ENCODE assay signal across 20 cellular contexts in genomic region chr9:105511486-105511885, GRCh38.
"Had no signal": no experiment of that assay in that cellular context is flagged by ENCODE, and none has a peak within 500 bp of the region (broad histone marks: within the 10 kb centered on the region; RNA-seq: fewer than 3 reads in every experiment).

No MANE protein-coding gene starts in this region.

- FAIRE-seq: colon, endothelial cell of umbilical vein, kidney had no signal

- DNase-seq: dermis blood vessel endothelial cell; dorsolateral prefrontal cortex; effector CD4-positive, alpha-beta T cell; effector memory CD4-positive, alpha-beta T cell; foreskin keratinocyte; gastrocnemius medialis; heart left ventricle; hypothalamus; immature natural killer cell; islet precursor cell; kidney; left cardiac atrium; left lung; left ventricle myocardium superior; lower lobe of right lung; mesenchymal stem cell; mucosa of descending colon; naive B cell had no signal

- ATAC-seq: foreskin keratinocyte, gastrocnemius medialis, heart left ventricle, left cardiac atrium, left lung, left ventricle myocardium superior, lower lobe of right lung, mucosa of descending colon had no signal
